ENCODE assay signal across 19 cellular contexts in genomic region chr15:95596487-95596886, GRCh38.
DNase-seq lines count a peak whose midpoint lies in the region; ATAC-seq and TF ChIP-seq lines count a peak whose summit lies in the region.
"Had no signal": no experiment of that assay in that cellular context is flagged by ENCODE, and none has a peak within 500 bp of the region (broad histone marks: within the 10 kb centered on the region; RNA-seq: fewer than 3 reads in every experiment).

No MANE protein-coding gene starts in this region.

- H3K23ac ChIP-seq in H9 (ENCODE audit: insufficient read length, low read depth, low read length): no peak overlapping the region

- H3K79me2 ChIP-seq in H9 (ENCODE audit: insufficient read depth, low read length): no peaks in the 10 kb centered on the region

- no peak overlapping the region for H3K4me3 Mint-ChIP-seq in H9
- no peak overlapping the region for H3K4me3 Mint-ChIP-seq in osteocyte (ENCODE audit: unreplicated experiment)
- H3K4me3 Mint-ChIP-seq: B cell; CD4-positive, alpha-beta T cell had no signal

- H3K4me2 ChIP-seq in H9 (ENCODE audit: insufficient read depth, insufficient read length, low read length): no peak overlapping the region

- H3K79me1 ChIP-seq in H9 (ENCODE audit: insufficient read depth, low read depth, low read length, poor library complexity, severe bottlenecking): no peaks in the 10 kb centered on the region

- H2BK20ac ChIP-seq in H9 (ENCODE audit: low read depth, low read length, poor library complexity, severe bottlenecking): no peak overlapping the region

- no peak overlapping the region for H3T11ph ChIP-seq in H9 (ENCODE audit: low read length)

- no peak overlapping the region for H4K8ac ChIP-seq in H9 (replicated peaks; ENCODE audit: insufficient read length, low read depth, low read length)

- no peak overlapping the region for H2BK5ac ChIP-seq in H9 (ENCODE audit: insufficient read length, low read length)

- H3K4me1 Mint-ChIP-seq in H9 (peaks cover 8 to 11% of the 10 kb centered on the region in 2 experiments), osteocyte (ENCODE audit: unreplicated experiment) (peaks cover 23% of the 10 kb centered on the region)
- H3K4me1 Mint-ChIP-seq: B cell had no signal

- no peak overlapping the region for H2AK5ac ChIP-seq in H9 (ENCODE audit: insufficient read length, low read length)

- H3K56ac ChIP-seq in H9 (ENCODE audit: insufficient read length, low read depth, low read length): no peak overlapping the region

- TF ChIP-seq CTCF in H9 (conservative IDR thresholded peaks at IDR 0.05): no peak
- no peak for TF ChIP-seq CTCF in osteocyte (IDR thresholded peaks at IDR 0.05)

- no peak overlapping the region for H2BK120ac ChIP-seq in H9 (ENCODE audit: low read depth, low read length, poor library complexity, severe bottlenecking)

- no peaks in the 10 kb centered on the region for H3K36me3 Mint-ChIP-seq in H9 (ENCODE audit: insufficient read depth in 1 of 3, low read depth in 3 of 3)
- peaks cover 3% of the 10 kb centered on the region for H3K36me3 Mint-ChIP-seq in osteocyte (ENCODE audit: unreplicated experiment)

- no peak overlapping the region for H2BK12ac ChIP-seq in H9 (ENCODE audit: insufficient read length, low read depth, low read length)

- no peaks in the 10 kb centered on the region for H3K27me3 Mint-ChIP-seq in H9 (ENCODE audit: low read depth)
- no peaks in the 10 kb centered on the region for H3K27me3 Mint-ChIP-seq in osteocyte (ENCODE audit: unreplicated experiment)
- H3K27me3 Mint-ChIP-seq: B cell; CD4-positive, alpha-beta T cell had no signal

- peak; percentile 77 for DNase-seq in H9
- peak; percentile 61 for DNase-seq in ecto neural progenitor cell (ENCODE audit: low spot score)
- DNase-seq in iPS-NIHi7 (ENCODE audit: extremely low spot score): peak; percentile 39
- DNase-seq in osteocyte (ENCODE audit: extremely low spot score, unreplicated experiment): no peak
- no peak for DNase-seq in dedifferentiated amniotic fluid mesenchymal stem cell (ENCODE audit: extremely low spot score)
- no peak for DNase-seq in SKM-1 (lab: John Stamatoyannopoulos, UW; ENCODE audit: unreplicated experiment)
- DNase-seq: CD4-positive, alpha-beta T cell; DMS79 treated with DMSO at 0.1 percent for 48 hours; GDM1; IMR-90; NCI-H2029; NCI-H524 treated with DMSO at 0.1 percent for 48 hours; NK-92 treated with Interleukin-12 subunit alpha and Interleukin-12 subunit beta, amount 100 ng/mL, for 24 hours; PC-3 had no signal

- no peaks in the 10 kb centered on the region for H3K9me3 ChIP-seq in H9 (ENCODE audit: control insufficient read depth, low read depth, low read length)
- H3K9me3 ChIP-seq: HAP-1, SJSA1 had no signal

- peaks cover 2% of the 10 kb centered on the region; the same call in 1 of the 2 replicates for H3K4me1 ChIP-seq in H9 (ENCODE audit: insufficient read depth, low read length)
- H3K4me1 ChIP-seq: HAP-1, SJSA1 had no signal

- no peaks in the 10 kb centered on the region for H3K27me3 ChIP-seq in H9 (ENCODE audit: insufficient read depth, low read length)
- H3K27me3 ChIP-seq: SJSA1 had no signal

- no peaks in the 10 kb centered on the region for H4K20me1 ChIP-seq in H9 (ENCODE audit: control insufficient read depth, insufficient read depth, insufficient read length)

- no peak overlapping the region for H4K91ac ChIP-seq in H9 (ENCODE audit: insufficient read length, low read depth, low read length)

- H3K27ac ChIP-seq in H9 (ENCODE audit: insufficient read length, low read depth, low read length): no peak overlapping the region
- H3K27ac ChIP-seq: SJSA1 had no signal

- ATAC-seq in GM18511 (IDR thresholded peaks at IDR 0.05; ENCODE audit: unreplicated experiment) (no peak), HG02678 (IDR thresholded peaks at IDR 0.05; ENCODE audit: unreplicated experiment) (no peak)
- ATAC-seq: PC-3 had no signal

- peaks cover 2% of the 10 kb centered on the region in 2 experiments; a peak in 2 of 5 replicates for H3K9me3 Mint-ChIP-seq in H9
- H3K9me3 Mint-ChIP-seq in osteocyte (ENCODE audit: unreplicated experiment): no peaks in the 10 kb centered on the region
- H3K9me3 Mint-ChIP-seq: CD4-positive, alpha-beta T cell had no signal

- no peak overlapping the region for H3K9ac ChIP-seq in H9 (ENCODE audit: extremely low read depth, insufficient read length, low read length)

- H2AFZ ChIP-seq in H9 (ENCODE audit: low read length): no peak overlapping the region

- WGBS in H9 (ENCODE audit: extremely low coverage, insufficient read length, low lambda C conversion rate): no CpG with 5 or more reads among the region's 7 CpGs

- H3K14ac ChIP-seq in H9 (ENCODE audit: insufficient read depth, low read length): no peak overlapping the region

- H2BK15ac ChIP-seq in H9 (ENCODE audit: low read depth, low read length): no peak overlapping the region

- no peak overlapping the region for H3K4ac ChIP-seq in H9 (ENCODE audit: low read depth, low read length)

- no peaks in the 10 kb centered on the region for H3K23me2 ChIP-seq in H9 (ENCODE audit: insufficient read length, low read depth, low read length, poor library complexity, severe bottlenecking)

- no peak overlapping the region for H3K27ac Mint-ChIP-seq in H9
- peak overlapping the region; percentile 25 for H3K27ac Mint-ChIP-seq in osteocyte (ENCODE audit: unreplicated experiment)
- H3K27ac Mint-ChIP-seq: B cell; CD4-positive, alpha-beta T cell had no signal

- H4K5ac ChIP-seq in H9 (ENCODE audit: insufficient read length, low read depth, low read length): no peak overlapping the region

- H3K18ac ChIP-seq in H9 (ENCODE audit: insufficient read length, low read depth, low read length): no peak overlapping the region

Comparison
In these comparisons a context has a peak if more than half of its experiments do, and no peak if none do; other contexts are left out.
1. DNase-seq: peak in H9 (single experiment), ecto neural progenitor cell (single experiment) and iPS-NIHi7 (single experiment); none in osteocyte (single experiment), dedifferentiated amniotic fluid mesenchymal stem cell (single experiment) and SKM-1 (single experiment).